ENCODE assay signal across 23 cellular contexts in the genomic region with DNA sequence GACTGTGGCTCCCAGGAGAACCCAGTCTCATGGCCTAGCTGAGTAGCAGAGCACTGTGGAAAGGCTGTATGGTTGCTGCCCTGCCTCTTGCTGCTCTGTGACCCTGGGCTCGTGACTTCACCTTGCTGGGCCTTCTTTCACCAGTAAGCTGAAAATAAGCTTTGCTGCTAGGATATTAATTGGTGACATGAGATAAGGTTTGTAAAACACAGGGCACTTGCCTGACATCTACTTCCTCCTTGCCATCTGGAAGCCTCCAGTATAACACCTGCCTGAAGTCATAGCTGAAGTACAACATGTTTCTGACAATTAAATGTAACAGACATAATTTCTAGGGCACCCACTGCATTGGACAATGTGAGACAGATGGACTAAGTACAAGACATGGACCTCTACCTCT. TPM values are rescaled to one million over a fixed set of nuclear protein-coding genes. Genes with fewer than 3 reads are reported as not detected.
A peak's percentile ranks its signal among the peaks of the same experiment; 100 is the strongest.
DNase-seq lines count a peak whose midpoint lies in the region; ATAC-seq and TF ChIP-seq lines count a peak whose summit lies in the region.
"Had no signal": no experiment of that assay in that cellular context is flagged by ENCODE, and none has a peak within 500 bp of the region (broad histone marks: within the 10 kb centered on the region; RNA-seq: fewer than 3 reads in every experiment).

No MANE protein-coding gene starts in this region.

- no peak overlapping the region for H2AFZ ChIP-seq in PC-3 (ENCODE audit: low read length)

- H3K4me3 ChIP-seq in PC-3 (ENCODE audit: low read length) (no peak overlapping the region), muscle layer of duodenum (ENCODE audit: low read depth in 1 of 2, low read length in 2 of 2) (no peak overlapping the region)
- H3K4me3 ChIP-seq: MG63, SJCRH30 had no signal

- ATAC-seq in PC-3 (peak; percentile 9), GM19397 (IDR thresholded peaks at IDR 0.05; ENCODE audit: unreplicated experiment) (no peak)

- H3K27ac ChIP-seq in PC-3 (ENCODE audit: low read length): no peak overlapping the region
- peak overlapping the region; percentile 10 for H3K27ac ChIP-seq in epithelial cell of prostate
- peak overlapping the region; percentile 42 for H3K27ac ChIP-seq in muscle layer of duodenum (ENCODE audit: low read length)
- H3K27ac ChIP-seq: 22Rv1, C4-2B, KMS-11, SJCRH30 had no signal

- H3K27me3 ChIP-seq in PC-3 (ENCODE audit: low read length) (no peaks in the 10 kb centered on the region), muscle layer of duodenum (ENCODE audit: low read depth, low read length) (no peaks in the 10 kb centered on the region)
- H3K27me3 ChIP-seq: MG63, SJCRH30 had no signal

- H3K9ac ChIP-seq in PC-3 (ENCODE audit: low read length): no peak overlapping the region
- H3K9ac ChIP-seq: KMS-11 had no signal

- H3K9me3 ChIP-seq in PC-3 (ENCODE audit: low read length) (no peaks in the 10 kb centered on the region), muscle layer of duodenum (ENCODE audit: control insufficient read depth in 1 of 2, low read length in 2 of 2) (no peaks in the 10 kb centered on the region)
- H3K9me3 ChIP-seq: MG63, SJCRH30 had no signal

- no peaks in the 10 kb centered on the region for H3F3A ChIP-seq in PC-3 (ENCODE audit: low read length, unreplicated experiment)

- H3K36me3 ChIP-seq in PC-3 (ENCODE audit: low read depth, low read length) (peaks cover 29% of the 10 kb centered on the region), muscle layer of duodenum (ENCODE audit: control insufficient read depth in 1 of 2, insufficient read depth in 2 of 2, low read length in 2 of 2) (no peaks in the 10 kb centered on the region)
- H3K36me3 ChIP-seq: MG63, SJCRH30 had no signal

- no peak overlapping the region for H3K4me2 ChIP-seq in PC-3 (ENCODE audit: low read length)
- H3K4me2 ChIP-seq: KMS-11 had no signal

- H3K9me2 ChIP-seq in PC-3 (replicated peaks; ENCODE audit: low read length): no peaks in the 10 kb centered on the region

- no peak for TF ChIP-seq CTCF in PC-3 (conservative IDR thresholded peaks at IDR 0.05; ENCODE audit: low read depth, low read length)

- POLR2A ChIA-PET in PC-3 (lab: Charles Lee; ENCODE audit: unreplicated experiment): no interaction called here

- intact Hi-C loops in PC-3 (cut with micrococcal nuclease): loop anchor here (5.0 kb wide), 1 partner anchor 37 kb away; no protein-coding TSS in a partner anchor

- H3K4me1 ChIP-seq in PC-3 (ENCODE audit: insufficient read depth, low read length) (0 out of 2 replicates have a peak, but pooled peaks cover 3% of the 10 kb centered on the region), muscle layer of duodenum (ENCODE audit: control insufficient read depth in 1 of 2, insufficient read depth in 2 of 2, low read length in 2 of 2) (no peaks in the 10 kb centered on the region)
- H3K4me1 ChIP-seq: SJCRH30 had no signal

- BruUV-seq in PC-3 (replicated peaks; lab: Mats Ljungman, UMichigan): no TSS peak

- H4K20me1 ChIP-seq in PC-3 (ENCODE audit: low read length): no peaks in the 10 kb centered on the region

- H3K79me2 ChIP-seq in PC-3 (ENCODE audit: low read length): peaks cover 12% of the 10 kb centered on the region

- DNase-seq in NCI-H82 (lab: John Stamatoyannopoulos, UW) (peak; percentile 21), NCI-H82 treated with DMSO at 0.1 percent for 48 hours (lab: John Stamatoyannopoulos, UW; ENCODE audit: unreplicated experiment) (no peak), PC-3 (no peak), epithelial cell of prostate (ENCODE audit: low read depth, low spot score) (no peak), NCI-H510A (lab: John Stamatoyannopoulos, UW) (no peak), retina (no peak)
- DNase-seq: DND-41; GOT3; MG63; NCI-H1048; NCI-H1436; NCI-H2029; NCI-H2171; NCI-H526 treated with DMSO at 0.1 percent for 48 hours; NK-92 treated with Interleukin-12 subunit alpha and Interleukin-12 subunit beta, amount 100 ng/mL, for 24 hours; RPMI8226; SJCRH30 had no signal

- CTCF ChIA-PET in PC-3 (lab: Charles Lee): interaction anchor here (0.5 to 1.0 kb wide), 2 partner anchors 12 to 1619 kb away, joined by 7 to 8 read pairs; no protein-coding TSS in a partner anchor

RNA-seq across cellular contexts. Expression of gene CLEC3B, which starts 53.6 kb away (rescaled TPM):
- total RNA-seq in PC-3 (2014; rRNA removed): 1.8 TPM in 1 of 2 replicates, not detected in the other
- total RNA-seq: G401, SJCRH30 had no signal
